21 cellular contexts compared by ENCODE assay signal in genomic region chr6:128743974-128744765, GRCh38.
DNase-seq lines count a peak whose midpoint lies in the region; ATAC-seq, FAIRE-seq and TF ChIP-seq lines count a peak whose summit lies in the region.
"Had no signal": no experiment of that assay in that cellular context is flagged by ENCODE, and none has a peak within 500 bp of the region (broad histone marks: within the 10 kb centered on the region; RNA-seq: fewer than 3 reads in every experiment).

No MANE protein-coding gene starts in this region.

- intact Hi-C loops in Right ventricle myocardium inferior (cut with DNase I) = no loop called here
- intact Hi-C loops in cardiac septum (cut with DNase I) = no loop called here
- intact Hi-C loops in mucosa of descending colon (cut with DNase I, micrococcal nuclease) = no loop called here

- peak; percentile 18 for FAIRE-seq in endometrium (lab: Jason Lieb, UNC)
- FAIRE-seq: GM12892, RCC 7860 had no signal

- H3K4me1 ChIP-seq in mucosa of descending colon (ENCODE audit: low read depth) = no peaks in the 10 kb centered on the region
- H3K4me1 ChIP-seq: ascending aorta, esophagus muscularis mucosa had no signal

- no peaks in the 10 kb centered on the region for H3K9me3 ChIP-seq in mucosa of descending colon
- H3K9me3 ChIP-seq: ascending aorta, esophagus muscularis mucosa had no signal

- TF ChIP-seq CTCF in mucosa of descending colon (IDR thresholded peaks at IDR 0.05) = no peak

- no peak overlapping the region for H3K4me3 ChIP-seq in mucosa of descending colon
- H3K4me3 ChIP-seq: ascending aorta, esophagus muscularis mucosa, smooth muscle cell had no signal

- DNase-seq in Right ventricle myocardium inferior (ENCODE audit: missing footprints) = peak; percentile 32
- DNase-seq in cardiac septum (ENCODE audit: low spot score) = no peak
- peak; percentile 63 for DNase-seq in medulla oblongata (ENCODE audit: extremely low spot score)
- DNase-seq in DMS153 (lab: John Stamatoyannopoulos, UW) = no peak
- DNase-seq in A172 (ENCODE audit: low spot score) = no peak
- DNase-seq in mucosa of descending colon = no peak
- no peak for DNase-seq in COR-L47 (lab: John Stamatoyannopoulos, UW)
- DNase-seq: activated CD4-positive, alpha-beta T cell treated with anti-CD3 and anti-CD28 coated beads for 48 hours; activated T-cell treated with anti-CD3 and anti-CD28 coated beads, Interleukin-2, amount 50 U/mL, for 72 hours; DND-41; effector CD8-positive, alpha-beta T cell; NCI-H1105; NCI-H2029 treated with DMSO at 0.1 percent for 48 hours; NCI-H345; stimulated activated naive B cell treated with anti-CD40 and anti-IgM and Interleukin-4, amounts not matched to agents 10 μg/mL and 1 μg/mL and 100 μg/mL, for 72 hours had no signal

- H3K36me3 ChIP-seq in mucosa of descending colon (ENCODE audit: low read depth) = no peaks in the 10 kb centered on the region
- H3K36me3 ChIP-seq: ascending aorta, esophagus muscularis mucosa had no signal

- ATAC-seq in Right ventricle myocardium inferior (no peak), mucosa of descending colon (no peak)
- ATAC-seq: activated T-cell treated with anti-CD3 and anti-CD28 coated beads, Interleukin-2, amount 50 U/mL, for 72 hours; stimulated activated naive B cell treated with anti-CD40 and anti-IgM and Interleukin-4, amounts not matched to agents 10 μg/mL and 1 μg/mL and 100 μg/mL, for 72 hours had no signal

Comparison
In these comparisons a context has a peak if more than half of its experiments do, and no peak if none do; other contexts are left out.
1. DNase-seq: peak in Right ventricle myocardium inferior (single experiment) and medulla oblongata (single experiment); none in cardiac septum (single experiment), DMS153 (single experiment), A172 (single experiment), mucosa of descending colon (0 of 3) and COR-L47 (single experiment).